ENCODE assay signal across 25 cellular contexts in genomic region chr12:132672678-132673077, GRCh38. TPM values are rescaled to one million over a fixed set of nuclear protein-coding genes. Genes with fewer than 3 reads are reported as not detected.
"Had no signal": no experiment of that assay in that cellular context is flagged by ENCODE, and none has a peak within 500 bp of the region (broad histone marks: within the 10 kb centered on the region; RNA-seq: fewer than 3 reads in every experiment).

No MANE protein-coding gene starts in this region.

- H3K4me1 ChIP-seq: ascending aorta, body of pancreas, Peyer's patch had no signal

- H3K4me2 ChIP-seq: KMS-11 had no signal

- H3K27ac Mint-ChIP-seq: activated CD8-positive, alpha-beta memory T cell treated with anti-CD3 and anti-CD28 coated beads, Interleukin-2, amount 10 ng/mL, durations not matched to agents 7 days and 5 days; activated naive CD8-positive, alpha-beta T cell treated with anti-CD3 and anti-CD28 coated beads, Interleukin-2, amount 50 U/mL, for 24 hours; activated T-cell treated with anti-CD3 and anti-CD28 coated beads, Interleukin-2, amount 50 U/mL, for 24 hours; activated T-helper 1 cell treated with anti-CD3 and anti-CD28 coated beads, Interleukin-12 subunit alpha, Interleukin-12 subunit beta, Interleukin-2, Interleukin-4 antibody, amounts not matched to agents 30 ng/mL and 10 ng/mL and 1 ng/mL, durations not matched to agents 14 hours and 24 hours and 36 hours; T-helper 1 cell treated with Interleukin-12 subunit alpha and Interleukin-12 subunit beta and Interleukin-4 antibody, amounts not matched to agents 30 μg/mL and 1 μg/mL, for 36 hours had no signal

- FAIRE-seq: bronchial epithelial cell had no signal

- DNase-seq: activated CD4-positive, alpha-beta T cell treated with anti-CD3 and anti-CD28 coated beads for 48 hours; activated CD4-positive, alpha-beta T cell treated with anti-CD3 and anti-CD28 coated beads, Interleukin-2, amount 50 U/mL, for 4 hours; activated CD8-positive, alpha-beta memory T cell treated with anti-CD3 and anti-CD28 coated beads, Interleukin-2, amount 10 ng/mL, durations not matched to agents 7 days and 5 days; activated effector memory CD4-positive, alpha-beta T cell treated with anti-CD3 and anti-CD28 coated beads, Interleukin-2, amount 50 U/mL, for 16 hours; activated naive CD4-positive, alpha-beta T cell treated with Interleukin-2 at 50 U/mL for 16 hours; activated naive CD8-positive, alpha-beta T cell treated with anti-CD3 and anti-CD28 coated beads, Interleukin-2, amount 50 U/mL, for 24 hours; activated T-cell treated with anti-CD3 and anti-CD28 coated beads, Interleukin-2, amount 50 U/mL, for 24 hours; amniotic stem cell; NCI-H1092; NCI-H1417; NCI-H1694 treated with DMSO at 0.1 percent for 48 hours; NCI-H2029 treated with DMSO at 0.1 percent for 48 hours; NCI-H524; SHP77 treated with DMSO at 0.1 percent for 48 hours had no signal

- H3K4me3 ChIP-seq: ascending aorta, body of pancreas, Peyer's patch had no signal

- H3K4me1 Mint-ChIP-seq: activated CD8-positive, alpha-beta memory T cell treated with anti-CD3 and anti-CD28 coated beads, Interleukin-2, amount 10 ng/mL, durations not matched to agents 7 days and 5 days; activated naive CD8-positive, alpha-beta T cell treated with anti-CD3 and anti-CD28 coated beads, Interleukin-2, amount 50 U/mL, for 24 hours had no signal

- H3K9ac ChIP-seq: KMS-11 had no signal

- H3K9me3 ChIP-seq: ascending aorta, body of pancreas, Peyer's patch had no signal

- H3K27me3 Mint-ChIP-seq: activated CD8-positive, alpha-beta memory T cell treated with anti-CD3 and anti-CD28 coated beads, Interleukin-2, amount 10 ng/mL, durations not matched to agents 7 days and 5 days; activated naive CD8-positive, alpha-beta T cell treated with anti-CD3 and anti-CD28 coated beads, Interleukin-2, amount 50 U/mL, for 24 hours; activated T-cell treated with anti-CD3 and anti-CD28 coated beads, Interleukin-2, amount 50 U/mL, for 24 hours had no signal

- H3K9me3 Mint-ChIP-seq: activated naive CD4-positive, alpha-beta T cell treated with anti-CD3 and anti-CD28 coated beads, Interleukin-2, amount 50 U/mL, for 72 hours; activated naive CD8-positive, alpha-beta T cell treated with anti-CD3 and anti-CD28 coated beads, Interleukin-2, amount 50 U/mL, for 24 hours; activated T-cell treated with anti-CD3 and anti-CD28 coated beads, Interleukin-2, amount 50 U/mL, for 24 hours; activated T-helper 1 cell treated with anti-CD3 and anti-CD28 coated beads, Interleukin-12 subunit alpha, Interleukin-12 subunit beta, Interleukin-2, Interleukin-4 antibody, amounts not matched to agents 30 ng/mL and 10 ng/mL and 1 ng/mL, durations not matched to agents 14 hours and 24 hours and 36 hours; T-helper 1 cell treated with Interleukin-12 subunit alpha and Interleukin-12 subunit beta and Interleukin-4 antibody, amounts not matched to agents 30 μg/mL and 1 μg/mL, for 36 hours had no signal

- ATAC-seq: activated CD4-positive, CD25-positive, alpha-beta regulatory T cell treated with anti-CD3 and anti-CD28 coated beads, Interleukin-2, amount 50 U/mL, for 24 hours; activated CD8-positive, alpha-beta memory T cell treated with anti-CD3 and anti-CD28 coated beads, Interleukin-2, amount 10 ng/mL, durations not matched to agents 7 days and 5 days; activated naive CD8-positive, alpha-beta T cell treated with anti-CD3 and anti-CD28 coated beads, Interleukin-2, amount 50 U/mL, for 24 hours; body of pancreas had no signal

- H3K27me3 ChIP-seq: ascending aorta, body of pancreas, Peyer's patch had no signal

- H3K27ac ChIP-seq: ascending aorta, body of pancreas, KMS-11, Peyer's patch had no signal

- H3K4me3 Mint-ChIP-seq: activated CD8-positive, alpha-beta memory T cell treated with anti-CD3 and anti-CD28 coated beads, Interleukin-2, amount 10 ng/mL, durations not matched to agents 7 days and 5 days; activated naive CD8-positive, alpha-beta T cell treated with anti-CD3 and anti-CD28 coated beads, Interleukin-2, amount 50 U/mL, for 24 hours; activated T-cell treated with anti-CD3 and anti-CD28 coated beads, Interleukin-2, amount 50 U/mL, for 24 hours; activated T-helper 1 cell treated with anti-CD3 and anti-CD28 coated beads, Interleukin-12 subunit alpha, Interleukin-12 subunit beta, Interleukin-2, Interleukin-4 antibody, amounts not matched to agents 30 ng/mL and 10 ng/mL and 1 ng/mL, durations not matched to agents 14 hours and 24 hours and 36 hours; T-helper 1 cell treated with Interleukin-12 subunit alpha and Interleukin-12 subunit beta and Interleukin-4 antibody, amounts not matched to agents 30 μg/mL and 1 μg/mL, for 36 hours had no signal

RNA-seq across cellular contexts. Expression of gene P2RX2, which starts 54.1 kb away (rescaled TPM):
- total RNA-seq: activated CD8-positive, alpha-beta memory T cell treated with anti-CD3 and anti-CD28 coated beads, Interleukin-2, amount 10 ng/mL, durations not matched to agents 7 days and 5 days; activated naive CD4-positive, alpha-beta T cell treated with anti-CD3 and anti-CD28 coated beads, Interleukin-2, amount 50 U/mL, for 72 hours; activated T-helper 1 cell treated with anti-CD3 and anti-CD28 coated beads, Interleukin-12 subunit alpha, Interleukin-12 subunit beta, Interleukin-2, Interleukin-4 antibody, amounts not matched to agents 30 ng/mL and 10 ng/mL and 1 ng/mL, durations not matched to agents 14 hours and 24 hours and 36 hours; ascending aorta; bronchial epithelial cell; MCF 10A; SK-MEL-5 had no signal
